10 cellular contexts compared by ENCODE assay signal in genomic region chr6:33668914-33669313, GRCh38. TPM values are rescaled to one million over a fixed set of nuclear protein-coding genes. Genes with fewer than 3 reads are reported as not detected.
DNase-seq lines count a peak whose midpoint lies in the region; ATAC-seq lines count a peak whose summit lies in the region.
"Had no signal": no experiment of that assay in that cellular context is flagged by ENCODE, and none has a peak within 500 bp of the region (broad histone marks: within the 10 kb centered on the region; RNA-seq: fewer than 3 reads in every experiment).

No MANE protein-coding gene starts in this region.

- peak; percentile 88 for DNase-seq in ELF-1 (ENCODE audit: low read depth, low spot score)
- DNase-seq in activated naive CD4-positive, alpha-beta T cell treated with anti-CD3 and anti-CD28 coated beads, Interleukin-2, amount 50 U/mL, for 72 hours (ENCODE audit: low spot score in 2 of 2): peak in 1 of 2 donors; percentile 31
- DNase-seq in NCI-H1105 (lab: John Stamatoyannopoulos, UW): no peak
- no peak for DNase-seq in epidermal melanocyte (ENCODE audit: insufficient read length, low spot score)
- DNase-seq in left lobe of liver (ENCODE audit: low spot score): no peak
- DNase-seq: activated naive CD8-positive, alpha-beta T cell treated with anti-CD3 and anti-CD28 coated beads for 36 hours; stimulated activated naive B cell treated with anti-CD40 and anti-IgM and Interleukin-4, amounts not matched to agents 10 μg/mL and 1 μg/mL and 100 μg/mL, for 72 hours had no signal

- H3K27me3 Mint-ChIP-seq in T-helper 1 cell treated with Interleukin-12 subunit alpha and Interleukin-12 subunit beta and Interleukin-4 antibody, amounts not matched to agents 30 μg/mL and 1 μg/mL, for 36 hours (ENCODE audit: low read depth): no peaks in the 10 kb centered on the region
- H3K27me3 Mint-ChIP-seq: activated naive CD8-positive, alpha-beta T cell treated with anti-CD3 and anti-CD28 coated beads for 36 hours; stimulated activated naive B cell treated with anti-CD40 and anti-IgM and Interleukin-4, amounts not matched to agents 10 μg/mL and 1 μg/mL and 100 μg/mL, for 72 hours had no signal

- peaks cover 17% of the 10 kb centered on the region for H3K4me1 Mint-ChIP-seq in T-helper 1 cell treated with Interleukin-12 subunit alpha and Interleukin-12 subunit beta and Interleukin-4 antibody, amounts not matched to agents 30 μg/mL and 1 μg/mL, for 36 hours (ENCODE audit: low read depth)
- H3K4me1 Mint-ChIP-seq: activated naive CD8-positive, alpha-beta T cell treated with anti-CD3 and anti-CD28 coated beads for 36 hours had no signal

- peaks cover 31% of the 10 kb centered on the region for H3K36me3 Mint-ChIP-seq in T-helper 1 cell treated with Interleukin-12 subunit alpha and Interleukin-12 subunit beta and Interleukin-4 antibody, amounts not matched to agents 30 μg/mL and 1 μg/mL, for 36 hours (ENCODE audit: low read depth)
- peaks cover 9 to 11% of the 10 kb centered on the region in 2 donors for H3K36me3 Mint-ChIP-seq in activated naive CD4-positive, alpha-beta T cell treated with anti-CD3 and anti-CD28 coated beads, Interleukin-2, amount 50 U/mL, for 72 hours

- H3K27ac Mint-ChIP-seq in T-helper 1 cell treated with Interleukin-12 subunit alpha and Interleukin-12 subunit beta and Interleukin-4 antibody, amounts not matched to agents 30 μg/mL and 1 μg/mL, for 36 hours: peak overlapping the region; percentile 87
- H3K27ac Mint-ChIP-seq in activated naive CD4-positive, alpha-beta T cell treated with anti-CD3 and anti-CD28 coated beads, Interleukin-2, amount 50 U/mL, for 72 hours: peak overlapping the region in 1 of 2 donors; percentile 44
- H3K27ac Mint-ChIP-seq: activated naive CD8-positive, alpha-beta T cell treated with anti-CD3 and anti-CD28 coated beads for 36 hours had no signal

- H3K4me3 Mint-ChIP-seq in T-helper 1 cell treated with Interleukin-12 subunit alpha and Interleukin-12 subunit beta and Interleukin-4 antibody, amounts not matched to agents 30 μg/mL and 1 μg/mL, for 36 hours: no peak overlapping the region
- H3K4me3 Mint-ChIP-seq: activated naive CD8-positive, alpha-beta T cell treated with anti-CD3 and anti-CD28 coated beads for 36 hours; stimulated activated naive B cell treated with anti-CD40 and anti-IgM and Interleukin-4, amounts not matched to agents 10 μg/mL and 1 μg/mL and 100 μg/mL, for 72 hours had no signal

- no peaks in the 10 kb centered on the region for H3K9me3 Mint-ChIP-seq in T-helper 1 cell treated with Interleukin-12 subunit alpha and Interleukin-12 subunit beta and Interleukin-4 antibody, amounts not matched to agents 30 μg/mL and 1 μg/mL, for 36 hours
- H3K9me3 Mint-ChIP-seq in activated naive CD4-positive, alpha-beta T cell treated with anti-CD3 and anti-CD28 coated beads, Interleukin-2, amount 50 U/mL, for 72 hours: no peaks in the 10 kb centered on the region
- H3K9me3 Mint-ChIP-seq: activated naive CD8-positive, alpha-beta T cell treated with anti-CD3 and anti-CD28 coated beads for 36 hours; stimulated activated naive B cell treated with anti-CD40 and anti-IgM and Interleukin-4, amounts not matched to agents 10 μg/mL and 1 μg/mL and 100 μg/mL, for 72 hours had no signal

- peak; percentile 38 to 76 for ATAC-seq in activated naive CD4-positive, alpha-beta T cell treated with anti-CD3 and anti-CD28 coated beads, Interleukin-2, amount 50 U/mL, for 72 hours
- ATAC-seq in left lobe of liver: no peak
- no peak for ATAC-seq in GM19452 (IDR thresholded peaks at IDR 0.05; ENCODE audit: unreplicated experiment)

- peak overlapping the region in 13 of 21 experiments; percentile 13 to 74 (median 54) for H3K27ac ChIP-seq in skin epidermis

- no peak overlapping the region for H3K4me3 ChIP-seq in skin epidermis

RNA-seq across cellular contexts. Expression of gene UQCC2, which starts 42.6 kb away (rescaled TPM):
- 100 to 1,000 TPM; 114 to 145 TPM for total RNA-seq in activated naive CD4-positive, alpha-beta T cell treated with anti-CD3 and anti-CD28 coated beads, Interleukin-2, amount 50 U/mL, for 72 hours
- total RNA-seq in left lobe of liver: 34.9 TPM

RNA-seq across cellular contexts. Expression of gene ITPR3, which starts 47.8 kb away (rescaled TPM):
- total RNA-seq in activated naive CD4-positive, alpha-beta T cell treated with anti-CD3 and anti-CD28 coated beads, Interleukin-2, amount 50 U/mL, for 72 hours: 10 to 100 TPM; 39.2 to 50.8 TPM
- total RNA-seq in left lobe of liver: 1.3 TPM

Comparison
In these comparisons a context has a peak if more than half of its experiments do, and no peak if none do; other contexts are left out.
1. ATAC-seq: peak in activated naive CD4-positive, alpha-beta T cell treated with anti-CD3 and anti-CD28 coated beads, Interleukin-2, amount 50 U/mL, for 72 hours (2 of 2); none in left lobe of liver (single experiment) and GM19452 (single experiment).
2. RNA of gene ITPR3, which starts 47.8 kb away (total RNA-seq): 39.2 to 50.8 TPM in activated naive CD4-positive, alpha-beta T cell treated with anti-CD3 and anti-CD28 coated beads, Interleukin-2, amount 50 U/mL, for 72 hours; 1.3 TPM in left lobe of liver (single experiment); every median in the first group is over 10 times any median in the second.